8 cellular contexts compared by ENCODE assay signal in genomic region chr7:100369105-100369504, GRCh38. TPM values are rescaled to one million over a fixed set of nuclear protein-coding genes. Genes with fewer than 3 reads are reported as not detected.
A peak's percentile ranks its signal among the peaks of the same experiment; 100 is the strongest.
DNase-seq lines count a peak whose midpoint lies in the region; ATAC-seq lines count a peak whose summit lies in the region.

No MANE protein-coding gene starts in this region.

- peak; percentile 58 for ATAC-seq in GM19467 (IDR thresholded peaks at IDR 0.05; ENCODE audit: unreplicated experiment)
- ATAC-seq in HG03460 (IDR thresholded peaks at IDR 0.05; ENCODE audit: unreplicated experiment) = peak; percentile 51
- ATAC-seq in naive thymus-derived CD8-positive, alpha-beta T cell = peak; percentile 15 to 56

- H3K27me3 Mint-ChIP-seq in naive thymus-derived CD8-positive, alpha-beta T cell = no peaks in the 10 kb centered on the region

- DNase-seq in CMK (ENCODE audit: low read depth) (peak; percentile 84), AG08395 (ENCODE audit: low spot score) (no peak), GM03348 (ENCODE audit: low spot score) (no peak)
- peak in 2 of 10 donors; percentile 55 to 67 for DNase-seq in naive thymus-derived CD8-positive, alpha-beta T cell
- no peak for DNase-seq in central memory CD4-positive, alpha-beta T cell

- peaks cover 21 to 84% (median 57%) of the 10 kb centered on the region in 4 donors for H3K4me1 Mint-ChIP-seq in naive thymus-derived CD8-positive, alpha-beta T cell

- POLR2A ChIA-PET in naive thymus-derived CD8-positive, alpha-beta T cell (lab: Charles Lee) = interaction anchor here (0.5 to 0.6 kb wide), 2 partner anchors 96 to 221 kb away, joined by 4 read pairs; no protein-coding TSS in a partner anchor

- H3K9me3 Mint-ChIP-seq in naive thymus-derived CD8-positive, alpha-beta T cell = no peaks in the 10 kb centered on the region

- H3K36me3 Mint-ChIP-seq in naive thymus-derived CD8-positive, alpha-beta T cell = peaks cover 0 to 11% (median 9%) of the 10 kb centered on the region in 3 donors

- 46 to 71% (median 49%) methylated on average over 6 of the region's 6 CpGs for WGBS in adipose tissue, 3 donors

- peak overlapping the region; percentile 57 for H3K27ac ChIP-seq in adipose tissue (ENCODE audit: low read depth, low read length)

- H3K4me3 Mint-ChIP-seq in naive thymus-derived CD8-positive, alpha-beta T cell = peak overlapping the region in 1 of 10 donors; percentile 75

- H3K27ac Mint-ChIP-seq in naive thymus-derived CD8-positive, alpha-beta T cell = peak overlapping the region in 9 of 10 donors; percentile 63 to 88 (median 79)

RNA-seq across cellular contexts. Expression of gene PILRA, which starts 4.2 kb away (rescaled TPM):
- polyA plus RNA-seq in adipose tissue = 10 to 100 TPM in 2 of 3 donors, 1 to 10 TPM in 1; 2.0 to 18.1 (median 12.8) TPM
- 10 to 100 TPM in 1 of 2 experiments, 1 to 10 TPM in 1; 8.6 to 10.6 TPM for total RNA-seq in naive thymus-derived CD8-positive, alpha-beta T cell
- polyA plus RNA-seq in naive thymus-derived CD8-positive, alpha-beta T cell = under 1 TPM; 0.35 to 0.63 (median 0.60) TPM

RNA-seq across cellular contexts. Expression of gene PILRB, which starts 11.2 kb away (rescaled TPM):
- polyA plus RNA-seq in adipose tissue = 10 to 100 TPM; 41.1 to 59.0 (median 43.2) TPM
- total RNA-seq in naive thymus-derived CD8-positive, alpha-beta T cell = 100 to 1,000 TPM; 129 to 130 TPM
- polyA plus RNA-seq in naive thymus-derived CD8-positive, alpha-beta T cell = 10 to 100 TPM in 1 of 3 donors, 1 to 10 TPM in 2; 2.5 to 14.6 (median 3.3) TPM

RNA-seq across cellular contexts. Expression of gene ZCWPW1, which starts 59.4 kb away (rescaled TPM):
- polyA plus RNA-seq in adipose tissue = 1 to 10 TPM; 3.5 to 9.6 (median 5.5) TPM
- 10 to 100 TPM; 15.6 to 18.4 TPM for total RNA-seq in naive thymus-derived CD8-positive, alpha-beta T cell
- polyA plus RNA-seq in naive thymus-derived CD8-positive, alpha-beta T cell = 1 to 10 TPM; 3.1 to 9.3 (median 5.5) TPM
